Comparison of ENCODE assay signal across 14 cellular contexts in genomic region chr4:140256335-140256734, GRCh38.
DNase-seq lines count a peak whose midpoint lies in the region; ATAC-seq and TF ChIP-seq lines count a peak whose summit lies in the region.
"Had no signal": no experiment of that assay in that cellular context is flagged by ENCODE, and none has a peak within 500 bp of the region (broad histone marks: within the 10 kb centered on the region; RNA-seq: fewer than 3 reads in every experiment).

No MANE protein-coding gene starts in this region.

- TF ChIP-seq RAD21 in IMR-90 (IDR thresholded peaks at IDR 0.05; ENCODE audit: low read length) = no peak

- peaks cover 24% of the 10 kb centered on the region for H3K4me1 ChIP-seq in IMR-90 (ENCODE audit: control insufficient read depth, insufficient read depth, low read length)
- no peaks in the 10 kb centered on the region for H3K4me1 ChIP-seq in naive thymus-derived CD4-positive, alpha-beta T cell (ENCODE audit: control insufficient read depth in 2 of 2, insufficient read depth in 2 of 2, low read length in 2 of 2)
- H3K4me1 ChIP-seq: SJCRH30 had no signal

- no peak for TF ChIP-seq POLR2A in IMR-90 (IDR thresholded peaks at IDR 0.05; ENCODE audit: low read depth, low read length)
- no peak for TF ChIP-seq POLR2A in lower leg skin (IDR thresholded peaks at IDR 0.05)

- H4K91ac ChIP-seq in IMR-90 (ENCODE audit: insufficient read depth, low read depth, low read length) = peak overlapping the region; percentile 83

- H3K56ac ChIP-seq in IMR-90 (ENCODE audit: extremely low read depth, insufficient read depth, low read length) = no peak overlapping the region

- peak overlapping the region; percentile 22; the same call in 1 of the 2 replicates for H4K5ac ChIP-seq in IMR-90 (ENCODE audit: low read depth, low read length)

- peaks cover 2 to 21% (median 7%) of the 10 kb centered on the region in 7 donors for H3K4me1 Mint-ChIP-seq in naive thymus-derived CD4-positive, alpha-beta T cell

- no peak for TF ChIP-seq CTCF in IMR-90 (conservative IDR thresholded peaks at IDR 0.05; ENCODE audit: low read depth, low read length)
- TF ChIP-seq CTCF in lower leg skin (IDR thresholded peaks at IDR 0.05) = no peak

- POLR2A ChIA-PET in IMR-90 (lab: Charles Lee; ENCODE audit: unreplicated experiment) = no interaction called here
- POLR2A ChIA-PET in naive thymus-derived CD4-positive, alpha-beta T cell (lab: Charles Lee) = no interaction called here

- dilution Hi-C loops in IMR-90 (cut with HindIII; ENCODE audit: low sequenced_read_pairs, unreplicated experiment) = no loop called here

- H2BK15ac ChIP-seq in IMR-90 (ENCODE audit: low read depth, low read length) = peak overlapping the region; percentile 81; the same call in 2 of the 3 replicates

- no peak overlapping the region for H3K9ac ChIP-seq in IMR-90 (ENCODE audit: low read depth, low read length)

- no peaks in the 10 kb centered on the region for H4K20me1 ChIP-seq in IMR-90 (ENCODE audit: insufficient read depth, low read length)

- peaks cover 17% of the 10 kb centered on the region for H3K9me1 ChIP-seq in IMR-90 (ENCODE audit: insufficient read depth, low read length)

- no peaks in the 10 kb centered on the region for H3K9me3 ChIP-seq in IMR-90 (ENCODE audit: control insufficient read depth, insufficient read depth, low read length)
- no peaks in the 10 kb centered on the region for H3K9me3 ChIP-seq in naive thymus-derived CD4-positive, alpha-beta T cell (ENCODE audit: control insufficient read depth in 2 of 3, low read length in 3 of 3)
- H3K9me3 ChIP-seq: esophagus squamous epithelium, SJCRH30 had no signal

- H3K27ac Mint-ChIP-seq in naive thymus-derived CD4-positive, alpha-beta T cell = no peak overlapping the region

- no TSS peak for BruUV-seq in IMR-90 (replicated peaks; lab: Mats Ljungman, UMichigan)

- no peak for ATAC-seq in IMR-90 (ENCODE audit: low read depth)
- ATAC-seq in naive thymus-derived CD4-positive, alpha-beta T cell = peak; percentile 39
- no peak for ATAC-seq in HG02798 (IDR thresholded peaks at IDR 0.05; ENCODE audit: poor library complexity, unreplicated experiment)

- no peaks in the 10 kb centered on the region for H3K27me3 ChIP-seq in IMR-90 (ENCODE audit: control insufficient read depth, insufficient read depth, low read length)
- H3K27me3 ChIP-seq in naive thymus-derived CD4-positive, alpha-beta T cell (ENCODE audit: control insufficient read depth in 2 of 2, insufficient read depth in 2 of 2, low read length in 2 of 2) = peaks cover 0 to 7% of the 10 kb centered on the region in 2 donors
- H3K27me3 ChIP-seq: esophagus squamous epithelium, SJCRH30 had no signal

- H3K4me2 ChIP-seq in IMR-90 (ENCODE audit: low read depth, low read length) = no peak overlapping the region; the same call in 1 of the 2 replicates

- WGBS in IMR-90 (ENCODE audit: extremely low coverage in 2 of 2, insufficient read length in 1 of 2), 2 experiments = no CpG with 5 or more reads among the region's 2 CpGs
- 60% methylated on average over 2 of the region's 2 CpGs for WGBS in lower leg skin, 2 donors

- peak overlapping the region; percentile 91 for H3K4ac ChIP-seq in IMR-90 (ENCODE audit: low read depth, low read length)

- H3K14ac ChIP-seq in IMR-90 (replicated peaks; ENCODE audit: low read depth, low read length) = peak overlapping the region; percentile 67; the same call in 1 of the 2 replicates

- peak overlapping the region; percentile 47 to 91 for H4K8ac ChIP-seq in IMR-90 (ENCODE audit: low read depth in 2 of 2, low read length in 2 of 2)

- in situ Hi-C loops in IMR-90 (cut with MboI; ENCODE audit: low sequenced_read_pairs) = loop anchor here (5.0 to 10.0 kb wide), 2 partner anchors 244 to 522 kb away; no protein-coding TSS in a partner anchor

- H3K27ac ChIP-seq in IMR-90 (ENCODE audit: insufficient read depth, low read length) = peak overlapping the region; percentile 48; the same call in 1 of the 2 replicates
- H3K27ac ChIP-seq in naive thymus-derived CD4-positive, alpha-beta T cell (ENCODE audit: low read depth, low read length) = no peak overlapping the region
- H3K27ac ChIP-seq: SJCRH30 had no signal

- peak; percentile 77 for DNase-seq in EH (ENCODE audit: low read depth)
- DNase-seq in IMR-90 = peak; percentile 77
- DNase-seq in dermis blood vessel endothelial cell = peak; percentile 77
- DNase-seq in naive thymus-derived CD4-positive, alpha-beta T cell = no peak
- no peak for DNase-seq in activated CD8-positive, alpha-beta memory T cell treated with anti-CD3 and anti-CD28 coated beads, Interleukin-2, amount 50 U/mL, for 48 hours
- DNase-seq in lower leg skin (ENCODE audit: low spot score in 2 of 2) = no peak
- DNase-seq in SKM-1 (lab: John Stamatoyannopoulos, UW; ENCODE audit: unreplicated experiment) = no peak
- DNase-seq: activated CD4-positive, alpha-beta T cell treated with anti-CD3 and anti-CD28 coated beads, Interleukin-2, amount 50 U/mL, for 1 hour; esophagus squamous epithelium; nucleus accumbens; SJCRH30; stimulated activated CD4-positive, alpha-beta T cell treated with anti-CD3 and anti-CD28 coated beads, Interleukin-4, amount 100 ng/mL, for 1 hour; substantia nigra had no signal

- H3K9me3 Mint-ChIP-seq in naive thymus-derived CD4-positive, alpha-beta T cell = no peaks in the 10 kb centered on the region

- H3K18ac ChIP-seq in IMR-90 (ENCODE audit: low read depth, low read length) = peak overlapping the region; percentile 25; the same call in 1 of the 2 replicates

- peak overlapping the region; percentile 93 for H2AK5ac ChIP-seq in IMR-90 (ENCODE audit: low read depth, low read length)

- H3K4me3 ChIP-seq in IMR-90 (ENCODE audit: insufficient read depth, low read depth, low read length) = no peak overlapping the region
- no peak overlapping the region for H3K4me3 ChIP-seq in naive thymus-derived CD4-positive, alpha-beta T cell (ENCODE audit: low read length)
- no peak overlapping the region for H3K4me3 ChIP-seq in lower leg skin (ENCODE audit: low read depth, poor library complexity, severe bottlenecking)
- H3K4me3 ChIP-seq: esophagus squamous epithelium, SJCRH30 had no signal

- no peaks in the 10 kb centered on the region for H3K36me3 ChIP-seq in IMR-90 (ENCODE audit: control insufficient read depth, insufficient read depth, low read length)
- no peaks in the 10 kb centered on the region for H3K36me3 ChIP-seq in naive thymus-derived CD4-positive, alpha-beta T cell (ENCODE audit: control insufficient read depth in 2 of 3, insufficient read depth in 3 of 3, low read length in 3 of 3)
- H3K36me3 ChIP-seq: esophagus squamous epithelium, SJCRH30 had no signal

- peak overlapping the region; percentile 88 for H2BK5ac ChIP-seq in IMR-90 (ENCODE audit: low read depth, low read length, poor library complexity, severe bottlenecking)

- peak overlapping the region; percentile 94 for H2BK120ac ChIP-seq in IMR-90 (ENCODE audit: low read depth, low read length)

- no peaks in the 10 kb centered on the region for H3K36me3 Mint-ChIP-seq in naive thymus-derived CD4-positive, alpha-beta T cell

- H2AFZ ChIP-seq in IMR-90 (replicated peaks; ENCODE audit: low read length, poor library complexity) = no peak overlapping the region

- peaks cover 0 to 27% (median 9%) of the 10 kb centered on the region in 5 donors for H3K27me3 Mint-ChIP-seq in naive thymus-derived CD4-positive, alpha-beta T cell

- H3K4me3 Mint-ChIP-seq in naive thymus-derived CD4-positive, alpha-beta T cell = no peak overlapping the region

- intact Hi-C loops in IMR-90 (cut with micrococcal nuclease) = loop anchor here (10.0 kb wide), 1 partner anchor 352 kb away; no protein-coding TSS in a partner anchor
- intact Hi-C loops in naive thymus-derived CD4-positive, alpha-beta T cell (cut with micrococcal nuclease) = loop anchor here in 1 of 2 donors (10.0 kb wide), 1 partner anchor 452 kb away; no protein-coding TSS in a partner anchor
- intact Hi-C loops in lower leg skin (cut with DNase I; ENCODE audit: low total_unique reads) = loop anchor here (10.0 kb wide), 1 partner anchor 522 kb away; no protein-coding TSS in a partner anchor

- peak overlapping the region; percentile 51 for H2AK9ac ChIP-seq in IMR-90 (replicated peaks; ENCODE audit: low read depth, low read length, poor library complexity)

- peak overlapping the region; percentile 71; the same call in 1 of the 2 replicates for H3K23ac ChIP-seq in IMR-90 (ENCODE audit: low read depth, low read length)

- H2BK20ac ChIP-seq in IMR-90 (ENCODE audit: low read depth, low read length) = peak overlapping the region; percentile 94

- 0 out of 4 replicates have a peak, but pooled peaks cover 0 to 4% of the 10 kb centered on the region in 2 experiments for H3K79me1 ChIP-seq in IMR-90 (ENCODE audit: low read depth in 1 of 2, low read length in 2 of 2)

- CTCF ChIA-PET in IMR-90 (lab: Yijun Ruan, JAX) = interaction anchor here (0.9 kb wide), 1 partner anchor 71 kb away, joined by 3 read pairs; no protein-coding TSS in a partner anchor
- CTCF ChIA-PET in naive thymus-derived CD4-positive, alpha-beta T cell (lab: Charles Lee) = no interaction called here

TF ChIP-seq in IMR-90, 13 proteins besides CTCF, POLR2A, EP300 and RAD21:
- TF ChIP-seq MXI1 (IDR thresholded peaks at IDR 0.05; ENCODE audit: borderline replicate concordance, low read depth, low read length) (no peak), RFX5 (IDR thresholded peaks at IDR 0.05; ENCODE audit: low read depth, low read length) (no peak), BHLHE40 (IDR thresholded peaks at IDR 0.05; ENCODE audit: low read depth, low read length) (no peak), USF2 (IDR thresholded peaks at IDR 0.05; ENCODE audit: low read depth, low read length) (no peak), NFE2L2 (IDR thresholded peaks at IDR 0.05; ENCODE audit: low read depth, low read length) (peak; percentile 81), MAFK (IDR thresholded peaks at IDR 0.05; ENCODE audit: low read depth, low read length) (peak; percentile 51), FOS (IDR thresholded peaks at IDR 0.05; ENCODE audit: low read depth, low read length) (peak; percentile 70), MAZ (IDR thresholded peaks at IDR 0.05; ENCODE audit: borderline replicate concordance, low read depth, low read length) (no peak), CHD1 (IDR thresholded peaks at IDR 0.05; ENCODE audit: low read depth, low read length) (no peak)

Comparison
In these comparisons a context has a peak if more than half of its experiments do, and no peak if none do; other contexts are left out.
1. DNase-seq: peak in EH (single experiment), IMR-90 (single experiment) and dermis blood vessel endothelial cell (single experiment); none in naive thymus-derived CD4-positive, alpha-beta T cell (0 of 9), activated CD8-positive, alpha-beta memory T cell treated with anti-CD3 and anti-CD28 coated beads, Interleukin-2, amount 50 U/mL, for 48 hours (single experiment), lower leg skin (0 of 2) and SKM-1 (single experiment).